2 cellular contexts compared by ENCODE assay signal in genomic region chr1:206219514-206220334, GRCh38. TPM values are rescaled to one million over a fixed set of nuclear protein-coding genes. Genes with fewer than 3 reads are reported as not detected.
"Had no signal": no experiment of that assay in that cellular context is flagged by ENCODE, and none has a peak within 500 bp of the region (broad histone marks: within the 10 kb centered on the region; RNA-seq: fewer than 3 reads in every experiment).

No MANE protein-coding gene starts in this region.

RNA-seq across cellular contexts. Expression of gene FAM72A, which starts 17.1 kb away (rescaled TPM):
- total RNA-seq: bronchial epithelial cell, ureter had no signal
